In the genomic region with DNA sequence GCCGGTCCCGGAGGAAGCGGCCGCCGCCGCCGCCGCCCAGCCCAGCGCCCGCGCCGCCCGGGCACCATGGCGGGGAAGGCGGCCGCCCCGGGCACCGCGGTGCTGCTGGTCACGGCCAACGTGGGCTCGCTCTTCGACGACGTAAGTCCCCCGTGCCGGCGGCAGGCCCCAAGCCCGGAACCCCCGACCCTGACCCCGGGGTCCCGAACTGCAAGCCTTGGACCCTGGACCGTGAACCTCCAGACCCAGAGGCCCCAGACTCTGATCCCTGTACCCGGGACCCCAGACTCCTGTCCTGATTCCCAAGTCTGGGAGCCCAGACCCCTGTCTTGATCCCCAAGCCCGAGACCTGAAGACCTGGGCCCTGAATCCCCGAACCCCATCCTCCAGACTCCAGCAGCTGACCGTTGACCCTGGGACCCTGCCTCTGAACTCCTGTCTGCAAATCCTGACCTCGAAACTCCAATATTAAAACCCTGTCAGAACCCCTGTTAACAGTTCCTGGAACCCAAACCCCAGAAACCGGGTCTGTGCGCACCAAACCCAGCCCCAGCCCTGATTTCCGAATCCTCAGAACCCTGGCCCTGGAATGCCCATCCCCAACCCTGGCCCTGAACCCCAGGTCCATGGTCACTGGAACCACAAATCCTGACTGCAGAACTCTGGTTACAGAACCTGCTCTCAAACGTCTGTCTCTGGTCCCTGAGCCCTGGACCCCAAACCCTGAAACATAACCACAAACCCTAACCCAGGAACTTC, we compare ENCODE assay signal across 1 cellular context.
TF ChIP-seq lines count a peak whose summit lies in the region.

No MANE protein-coding gene starts in this region.

TF ChIP-seq in GM23338, 12 proteins besides CTCF, POLR2A, EP300 and RAD21 (continued from another document):
- TF ChIP-seq, protein P1, sequence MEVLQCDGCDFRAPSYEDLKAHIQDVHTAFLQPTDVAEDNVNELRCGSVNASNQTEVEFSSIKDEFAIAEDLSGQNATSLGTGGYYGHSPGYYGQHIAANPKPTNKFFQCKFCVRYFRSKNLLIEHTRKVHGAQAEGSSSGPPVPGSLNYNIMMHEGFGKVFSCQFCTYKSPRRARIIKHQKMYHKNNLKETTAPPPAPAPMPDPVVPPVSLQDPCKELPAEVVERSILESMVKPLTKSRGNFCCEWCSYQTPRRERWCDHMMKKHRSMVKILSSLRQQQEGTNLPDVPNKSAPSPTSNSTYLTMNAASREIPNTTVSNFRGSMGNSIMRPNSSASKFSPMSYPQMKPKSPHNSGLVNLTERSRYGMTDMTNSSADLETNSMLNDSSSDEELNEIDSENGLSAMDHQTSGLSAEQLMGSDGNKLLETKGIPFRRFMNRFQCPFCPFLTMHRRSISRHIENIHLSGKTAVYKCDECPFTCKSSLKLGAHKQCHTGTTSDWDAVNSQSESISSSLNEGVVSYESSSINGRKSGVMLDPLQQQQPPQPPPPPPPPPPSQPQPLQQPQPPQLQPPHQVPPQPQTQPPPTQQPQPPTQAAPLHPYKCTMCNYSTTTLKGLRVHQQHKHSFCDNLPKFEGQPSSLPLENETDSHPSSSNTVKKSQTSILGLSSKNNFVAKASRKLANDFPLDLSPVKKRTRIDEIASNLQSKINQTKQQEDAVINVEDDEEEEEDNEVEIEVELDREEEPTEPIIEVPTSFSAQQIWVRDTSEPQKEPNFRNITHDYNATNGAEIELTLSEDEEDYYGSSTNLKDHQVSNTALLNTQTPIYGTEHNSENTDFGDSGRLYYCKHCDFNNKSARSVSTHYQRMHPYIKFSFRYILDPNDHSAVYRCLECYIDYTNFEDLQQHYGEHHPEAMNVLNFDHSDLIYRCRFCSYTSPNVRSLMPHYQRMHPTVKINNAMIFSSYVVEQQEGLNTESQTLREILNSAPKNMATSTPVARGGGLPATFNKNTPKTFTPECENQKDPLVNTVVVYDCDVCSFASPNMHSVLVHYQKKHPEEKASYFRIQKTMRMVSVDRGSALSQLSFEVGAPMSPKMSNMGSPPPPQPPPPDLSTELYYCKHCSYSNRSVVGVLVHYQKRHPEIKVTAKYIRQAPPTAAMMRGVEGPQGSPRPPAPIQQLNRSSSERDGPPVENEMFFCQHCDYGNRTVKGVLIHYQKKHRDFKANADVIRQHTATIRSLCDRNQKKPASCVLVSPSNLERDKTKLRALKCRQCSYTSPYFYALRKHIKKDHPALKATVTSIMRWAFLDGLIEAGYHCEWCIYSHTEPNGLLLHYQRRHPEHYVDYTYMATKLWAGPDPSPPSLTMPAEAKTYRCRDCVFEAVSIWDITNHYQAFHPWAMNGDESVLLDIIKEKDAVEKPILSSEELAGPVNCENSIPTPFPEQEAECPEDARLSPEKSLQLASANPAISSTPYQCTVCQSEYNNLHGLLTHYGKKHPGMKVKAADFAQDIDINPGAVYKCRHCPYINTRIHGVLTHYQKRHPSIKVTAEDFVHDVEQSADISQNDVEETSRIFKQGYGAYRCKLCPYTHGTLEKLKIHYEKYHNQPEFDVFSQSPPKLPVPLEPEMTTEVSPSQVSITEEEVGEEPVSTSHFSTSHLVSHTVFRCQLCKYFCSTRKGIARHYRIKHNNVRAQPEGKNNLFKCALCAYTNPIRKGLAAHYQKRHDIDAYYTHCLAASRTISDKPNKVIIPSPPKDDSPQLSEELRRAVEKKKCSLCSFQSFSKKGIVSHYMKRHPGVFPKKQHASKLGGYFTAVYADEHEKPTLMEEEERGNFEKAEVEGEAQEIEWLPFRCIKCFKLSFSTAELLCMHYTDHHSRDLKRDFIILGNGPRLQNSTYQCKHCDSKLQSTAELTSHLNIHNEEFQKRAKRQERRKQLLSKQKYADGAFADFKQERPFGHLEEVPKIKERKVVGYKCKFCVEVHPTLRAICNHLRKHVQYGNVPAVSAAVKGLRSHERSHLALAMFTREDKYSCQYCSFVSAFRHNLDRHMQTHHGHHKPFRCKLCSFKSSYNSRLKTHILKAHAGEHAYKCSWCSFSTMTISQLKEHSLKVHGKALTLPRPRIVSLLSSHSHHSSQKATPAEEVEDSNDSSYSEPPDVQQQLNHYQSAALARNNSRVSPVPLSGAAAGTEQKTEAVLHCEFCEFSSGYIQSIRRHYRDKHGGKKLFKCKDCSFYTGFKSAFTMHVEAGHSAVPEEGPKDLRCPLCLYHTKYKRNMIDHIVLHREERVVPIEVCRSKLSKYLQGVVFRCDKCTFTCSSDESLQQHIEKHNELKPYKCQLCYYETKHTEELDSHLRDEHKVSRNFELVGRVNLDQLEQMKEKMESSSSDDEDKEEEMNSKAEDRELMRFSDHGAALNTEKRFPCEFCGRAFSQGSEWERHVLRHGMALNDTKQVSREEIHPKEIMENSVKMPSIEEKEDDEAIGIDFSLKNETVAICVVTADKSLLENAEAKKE (CRISPR knock-in tag; IDR thresholded peaks at IDR 0.05), result no peak
- TF ChIP-seq STAT1 (IDR thresholded peaks at IDR 0.05; ENCODE audit: unreplicated experiment) (no peak), ZNF114 (CRISPR knock-in tag; IDR thresholded peaks at IDR 0.05) (no peak)
